Comparison of ENCODE assay signal across 43 cellular contexts in genomic region chr16:24279982-24280381, GRCh38. TPM values are rescaled to one million over a fixed set of nuclear protein-coding genes. Genes with fewer than 3 reads are reported as not detected.
"Had no signal": no experiment of that assay in that cellular context is flagged by ENCODE, and none has a peak within 500 bp of the region (broad histone marks: within the 10 kb centered on the region; RNA-seq: fewer than 3 reads in every experiment).

No MANE protein-coding gene starts in this region.

- H3K4me3 ChIP-seq: adrenal gland, ascending aorta, body of pancreas, breast epithelium, cardiac muscle cell had no signal

- H3K4me3 Mint-ChIP-seq: activated naive CD4-positive, alpha-beta T cell treated with anti-CD3 and anti-CD28 coated beads for 36 hours; activated naive CD4-positive, alpha-beta T cell treated with anti-CD3 and anti-CD28 coated beads, Interleukin-2, amount 10 ng/mL, durations not matched to agents 7 days and 5 days; activated naive CD4-positive, alpha-beta T cell treated with anti-CD3 and anti-CD28 coated beads, Interleukin-2, amount 50 U/mL, for 24 hours; activated naive CD8-positive, alpha-beta T cell; activated naive CD8-positive, alpha-beta T cell treated with anti-CD3 and anti-CD28 coated beads for 36 hours; activated naive CD8-positive, alpha-beta T cell treated with anti-CD3 and anti-CD28 coated beads, Interleukin-2, amount 10 ng/mL, durations not matched to agents 7 days and 5 days; activated naive CD8-positive, alpha-beta T cell treated with anti-CD3 and anti-CD28 coated beads, Interleukin-2, amount 50 U/mL, for 24 hours; activated T-cell treated with anti-CD3 and anti-CD28 coated beads, Interleukin-2, amount 50 U/mL, for 24 hours; activated T-cell treated with anti-CD3 and anti-CD28 coated beads, Interleukin-2, amount 50 U/mL, for 4 hours; activated T-cell treated with anti-CD3 and anti-CD28 coated beads, Interleukin-2, amount 50 U/mL, for 72 hours; activated T-helper 1 cell treated with anti-CD3 and anti-CD28 coated beads, Interleukin-12 subunit alpha, Interleukin-12 subunit beta, Interleukin-2, Interleukin-4 antibody, amounts not matched to agents 30 ng/mL and 10 ng/mL and 1 ng/mL, durations not matched to agents 14 hours and 24 hours and 36 hours; activated T-helper 17 cell treated with anti-CD3 and anti-CD28 coated beads, Interleukin-2, amount 50 U/mL, for 72 hours; brain; central memory CD8-positive, alpha-beta T cell had no signal

- H3K4me1 Mint-ChIP-seq: activated naive CD4-positive, alpha-beta T cell treated with anti-CD3 and anti-CD28 coated beads, Interleukin-2, amount 10 ng/mL, durations not matched to agents 7 days and 5 days; activated naive CD4-positive, alpha-beta T cell treated with anti-CD3 and anti-CD28 coated beads, Interleukin-2, amount 50 U/mL, for 24 hours; activated naive CD8-positive, alpha-beta T cell treated with anti-CD3 and anti-CD28 coated beads for 36 hours; activated naive CD8-positive, alpha-beta T cell treated with anti-CD3 and anti-CD28 coated beads, Interleukin-2, amount 10 ng/mL, durations not matched to agents 7 days and 5 days; activated naive CD8-positive, alpha-beta T cell treated with anti-CD3 and anti-CD28 coated beads, Interleukin-2, amount 50 U/mL, for 24 hours; activated T-helper 17 cell treated with anti-CD3 and anti-CD28 coated beads, Interleukin-2, amount 50 U/mL, for 72 hours; brain; central memory CD8-positive, alpha-beta T cell had no signal

- ATAC-seq: activated naive CD4-positive, alpha-beta T cell treated with anti-CD3 and anti-CD28 coated beads, Interleukin-2, amount 50 U/mL, for 72 hours; activated naive CD8-positive, alpha-beta T cell treated with anti-CD3 and anti-CD28 coated beads, Interleukin-2, amount 50 U/mL, for 24 hours; activated T-cell treated with anti-CD3 and anti-CD28 coated beads, Interleukin-2, amount 50 U/mL, for 4 hours; activated T-cell treated with anti-CD3 and anti-CD28 coated beads, Interleukin-2, amount 50 U/mL, for 72 hours; activated T-helper 17 cell treated with anti-CD3 and anti-CD28 coated beads, Interleukin-2, amount 50 U/mL, for 72 hours; body of pancreas had no signal

- H3K36me3 ChIP-seq: adrenal gland, ascending aorta, brain microvascular endothelial cell, breast epithelium, cardiac muscle cell had no signal

- H3K27ac ChIP-seq: adrenal gland, ascending aorta, body of pancreas, brain microvascular endothelial cell, breast epithelium, cardiac muscle cell had no signal

- H3K9me3 Mint-ChIP-seq: activated naive CD4-positive, alpha-beta T cell treated with anti-CD3 and anti-CD28 coated beads for 36 hours; activated naive CD4-positive, alpha-beta T cell treated with anti-CD3 and anti-CD28 coated beads, Interleukin-2, amount 10 ng/mL, durations not matched to agents 7 days and 5 days; activated naive CD4-positive, alpha-beta T cell treated with anti-CD3 and anti-CD28 coated beads, Interleukin-2, amount 50 U/mL, for 24 hours; activated naive CD4-positive, alpha-beta T cell treated with anti-CD3 and anti-CD28 coated beads, Interleukin-2, amount 50 U/mL, for 72 hours; activated naive CD8-positive, alpha-beta T cell treated with anti-CD3 and anti-CD28 coated beads for 36 hours; activated naive CD8-positive, alpha-beta T cell treated with anti-CD3 and anti-CD28 coated beads, Interleukin-2, amount 10 ng/mL, durations not matched to agents 7 days and 5 days; activated naive CD8-positive, alpha-beta T cell treated with anti-CD3 and anti-CD28 coated beads, Interleukin-2, amount 50 U/mL, for 24 hours; activated T-cell treated with anti-CD3 and anti-CD28 coated beads, Interleukin-2, amount 50 U/mL, for 24 hours; activated T-cell treated with anti-CD3 and anti-CD28 coated beads, Interleukin-2, amount 50 U/mL, for 4 hours; activated T-cell treated with anti-CD3 and anti-CD28 coated beads, Interleukin-2, amount 50 U/mL, for 72 hours; activated T-helper 1 cell treated with anti-CD3 and anti-CD28 coated beads, Interleukin-12 subunit alpha, Interleukin-12 subunit beta, Interleukin-2, Interleukin-4 antibody, amounts not matched to agents 30 ng/mL and 10 ng/mL and 1 ng/mL, durations not matched to agents 14 hours and 24 hours and 36 hours; activated T-helper 17 cell treated with anti-CD3 and anti-CD28 coated beads, Interleukin-2, amount 50 U/mL, for 72 hours; activated T-helper 2 cell treated with anti-CD3 and anti-CD28 coated beads, Interferon-gamma antibody, Interleukin-2, Interleukin-4, amounts not matched to agents 10 μg/mL and 5 μg/mL and 100 μg/mL, durations not matched to agents 14 hours and 24 hours and 36 hours; central memory CD8-positive, alpha-beta T cell had no signal

- H3K4me1 ChIP-seq: adrenal gland, ascending aorta, body of pancreas, breast epithelium had no signal

- DNase-seq: activated effector memory CD4-positive, alpha-beta T cell treated with anti-CD3 and anti-CD28 coated beads, Interleukin-2, amount 50 U/mL, for 16 hours; activated effector memory CD4-positive, alpha-beta T cell treated with Interleukin-2 at 50 U/mL for 16 hours; activated gamma-delta T cell; activated gamma-delta T cell treated with Interleukin-2 at 50 U/mL for 16 hours; activated naive CD4-positive, alpha-beta T cell; activated naive CD4-positive, alpha-beta T cell treated with anti-CD3 and anti-CD28 coated beads for 36 hours; activated naive CD4-positive, alpha-beta T cell treated with anti-CD3 and anti-CD28 coated beads, Interleukin-2, amount 10 ng/mL, durations not matched to agents 7 days and 5 days; activated naive CD4-positive, alpha-beta T cell treated with anti-CD3 and anti-CD28 coated beads, Interleukin-2, amount 50 U/mL, for 16 hours; activated naive CD4-positive, alpha-beta T cell treated with Interleukin-2 at 50 U/mL for 16 hours; activated naive CD8-positive, alpha-beta T cell treated with anti-CD3 and anti-CD28 coated beads for 36 hours; activated naive CD8-positive, alpha-beta T cell treated with anti-CD3 and anti-CD28 coated beads, Interleukin-2, amount 10 ng/mL, durations not matched to agents 7 days and 5 days; activated naive CD8-positive, alpha-beta T cell treated with anti-CD3 and anti-CD28 coated beads, Interleukin-2, amount 50 U/mL, for 24 hours; activated T-cell treated with anti-CD3 and anti-CD28 coated beads, Interleukin-2, amount 50 U/mL, for 1 hour; activated T-cell treated with anti-CD3 and anti-CD28 coated beads, Interleukin-2, amount 50 U/mL, for 24 hours; activated T-cell treated with anti-CD3 and anti-CD28 coated beads, Interleukin-2, amount 50 U/mL, for 4 hours; activated T-cell treated with anti-CD3 and anti-CD28 coated beads, Interleukin-2, amount 50 U/mL, for 48 hours; activated T-cell treated with anti-CD3 and anti-CD28 coated beads, Interleukin-2, amount 50 U/mL, for 72 hours; adrenal gland; amniotic stem cell; amygdala; anterior cingulate cortex; aorta; body of pancreas; brain microvascular endothelial cell; caudate nucleus; central memory CD4-positive, alpha-beta T cell; cerebellar nuclear complex had no signal

- H3K27ac Mint-ChIP-seq: activated naive CD4-positive, alpha-beta T cell treated with anti-CD3 and anti-CD28 coated beads for 36 hours; activated naive CD4-positive, alpha-beta T cell treated with anti-CD3 and anti-CD28 coated beads, Interleukin-2, amount 10 ng/mL, durations not matched to agents 7 days and 5 days; activated naive CD4-positive, alpha-beta T cell treated with anti-CD3 and anti-CD28 coated beads, Interleukin-2, amount 50 U/mL, for 24 hours; activated naive CD4-positive, alpha-beta T cell treated with anti-CD3 and anti-CD28 coated beads, Interleukin-2, amount 50 U/mL, for 72 hours; activated naive CD8-positive, alpha-beta T cell; activated naive CD8-positive, alpha-beta T cell treated with anti-CD3 and anti-CD28 coated beads for 36 hours; activated naive CD8-positive, alpha-beta T cell treated with anti-CD3 and anti-CD28 coated beads, Interleukin-2, amount 10 ng/mL, durations not matched to agents 7 days and 5 days; activated naive CD8-positive, alpha-beta T cell treated with anti-CD3 and anti-CD28 coated beads, Interleukin-2, amount 50 U/mL, for 24 hours; activated T-cell treated with anti-CD3 and anti-CD28 coated beads, Interleukin-2, amount 50 U/mL, for 24 hours; activated T-cell treated with anti-CD3 and anti-CD28 coated beads, Interleukin-2, amount 50 U/mL, for 72 hours; activated T-helper 1 cell treated with anti-CD3 and anti-CD28 coated beads, Interleukin-12 subunit alpha, Interleukin-12 subunit beta, Interleukin-2, Interleukin-4 antibody, amounts not matched to agents 30 ng/mL and 10 ng/mL and 1 ng/mL, durations not matched to agents 14 hours and 24 hours and 36 hours; activated T-helper 17 cell treated with anti-CD3 and anti-CD28 coated beads, Interleukin-2, amount 50 U/mL, for 72 hours; activated T-helper 2 cell treated with anti-CD3 and anti-CD28 coated beads, Interferon-gamma antibody, Interleukin-2, Interleukin-4, amounts not matched to agents 10 μg/mL and 5 μg/mL and 100 μg/mL, durations not matched to agents 14 hours and 24 hours and 36 hours; brain had no signal

- H3K9me3 ChIP-seq: adrenal gland, ascending aorta, body of pancreas, breast epithelium had no signal

- H3K27me3 ChIP-seq: adrenal gland, ascending aorta, body of pancreas, brain microvascular endothelial cell, cardiac muscle cell had no signal

- H3K36me3 Mint-ChIP-seq: activated naive CD4-positive, alpha-beta T cell treated with anti-CD3 and anti-CD28 coated beads, Interleukin-2, amount 10 ng/mL, durations not matched to agents 7 days and 5 days; activated naive CD4-positive, alpha-beta T cell treated with anti-CD3 and anti-CD28 coated beads, Interleukin-2, amount 50 U/mL, for 24 hours; activated naive CD4-positive, alpha-beta T cell treated with anti-CD3 and anti-CD28 coated beads, Interleukin-2, amount 50 U/mL, for 72 hours; activated naive CD8-positive, alpha-beta T cell; activated naive CD8-positive, alpha-beta T cell treated with anti-CD3 and anti-CD28 coated beads for 36 hours; activated naive CD8-positive, alpha-beta T cell treated with anti-CD3 and anti-CD28 coated beads, Interleukin-2, amount 10 ng/mL, durations not matched to agents 7 days and 5 days; brain had no signal

RNA-seq across cellular contexts. Expression of gene CACNG3, which starts 23.8 kb away (rescaled TPM):
- total RNA-seq: activated naive CD4-positive, alpha-beta T cell treated with anti-CD3 and anti-CD28 coated beads for 36 hours; activated naive CD4-positive, alpha-beta T cell treated with anti-CD3 and anti-CD28 coated beads, Interleukin-2, amount 50 U/mL, for 72 hours; activated naive CD8-positive, alpha-beta T cell treated with anti-CD3 and anti-CD28 coated beads for 36 hours; activated naive CD8-positive, alpha-beta T cell treated with anti-CD3 and anti-CD28 coated beads, Interleukin-2, amount 10 ng/mL, durations not matched to agents 7 days and 5 days; activated T-cell treated with anti-CD3 and anti-CD28 coated beads, Interleukin-2, amount 50 U/mL, for 4 hours; activated T-cell treated with anti-CD3 and anti-CD28 coated beads, Interleukin-2, amount 50 U/mL, for 72 hours; activated T-helper 1 cell treated with anti-CD3 and anti-CD28 coated beads, Interleukin-12 subunit alpha, Interleukin-12 subunit beta, Interleukin-2, Interleukin-4 antibody, amounts not matched to agents 30 ng/mL and 10 ng/mL and 1 ng/mL, durations not matched to agents 14 hours and 24 hours and 36 hours; activated T-helper 17 cell treated with anti-CD3 and anti-CD28 coated beads, Interleukin-2, amount 50 U/mL, for 72 hours; activated T-helper 2 cell treated with anti-CD3 and anti-CD28 coated beads, Interferon-gamma antibody, Interleukin-2, Interleukin-4, amounts not matched to agents 10 μg/mL and 5 μg/mL and 100 μg/mL, durations not matched to agents 14 hours and 24 hours and 36 hours; aorta; ascending aorta; astrocyte; body of pancreas; breast epithelium; bronchial epithelial cell; cardiac muscle cell; cardiac septum; chondrocyte had no signal
- polyA plus RNA-seq: adipose tissue, aorta, cardiac muscle cell had no signal
